Comparison of ENCODE assay signal across 11 cellular contexts in genomic region chrX:69137371-69137881, GRCh38. TPM values are rescaled to one million over a fixed set of nuclear protein-coding genes. Genes with fewer than 3 reads are reported as not detected.
A peak's percentile ranks its signal among the peaks of the same experiment; 100 is the strongest.
DNase-seq lines count a peak whose midpoint lies in the region; ATAC-seq and TF ChIP-seq lines count a peak whose summit lies in the region.
"Had no signal": no experiment of that assay in that cellular context is flagged by ENCODE, and none has a peak within 500 bp of the region (broad histone marks: within the 10 kb centered on the region; RNA-seq: fewer than 3 reads in every experiment).

No MANE protein-coding gene starts in this region.

- no peaks in the 10 kb centered on the region for H4K20me1 ChIP-seq in GM23338 (replicated peaks; ENCODE audit: insufficient read depth)

- H3K27ac Mint-ChIP-seq in GM23338: peak overlapping the region; percentile 98

- peak overlapping the region; percentile 43; the same call in 1 of the 2 replicates for H2AFZ ChIP-seq in GM23338

- H3K9me3 Mint-ChIP-seq in GM23338: no peaks in the 10 kb centered on the region

- H3K27me3 ChIP-seq in GM23338 (ENCODE audit: insufficient read depth) (no peaks in the 10 kb centered on the region), iPS-20b (ENCODE audit: insufficient read depth, low read length) (no peaks in the 10 kb centered on the region), skeletal muscle satellite cell (ENCODE audit: control insufficient read depth, insufficient read depth, low read length) (peaks cover 36% of the 10 kb centered on the region)
- H3K27me3 ChIP-seq: foreskin keratinocyte had no signal

- no peaks in the 10 kb centered on the region for H3K9me2 ChIP-seq in GM23338 (ENCODE audit: insufficient read depth)

- TF ChIP-seq CTCF in GM23338 (conservative IDR thresholded peaks at IDR 0.05; ENCODE audit: low read depth in 2 of 2) (no peak), cardiac fibroblast (IDR thresholded peaks at IDR 0.05; ENCODE audit: low read depth, low read length) (no peak), GM13976 (IDR thresholded peaks at IDR 0.05; ENCODE audit: borderline replicate concordance, control extremely low read depth, extremely low read depth, insufficient read depth, missing control alignments) (no peak)

- no peaks in the 10 kb centered on the region for H3K36me3 Mint-ChIP-seq in GM23338 (ENCODE audit: low read depth)

- H3F3A ChIP-seq in GM23338 (replicated peaks; ENCODE audit: low read depth): no peaks in the 10 kb centered on the region

- H3K4me3 Mint-ChIP-seq in GM23338: peak overlapping the region; percentile 57; the same call in 2 of the 3 replicates

- H3K27me3 Mint-ChIP-seq in GM23338 (ENCODE audit: insufficient read depth, low read depth, poor library complexity): peaks cover 16% of the 10 kb centered on the region

- H3K4me1 ChIP-seq in GM23338 (ENCODE audit: insufficient read depth) (peaks cover 6% of the 10 kb centered on the region), iPS-20b (ENCODE audit: insufficient read depth, low read length) (peaks cover 28% of the 10 kb centered on the region; the same call in 1 of the 2 replicates), skeletal muscle satellite cell (ENCODE audit: control insufficient read depth, insufficient read depth, low read length) (peaks cover 10% of the 10 kb centered on the region)
- H3K4me1 ChIP-seq: foreskin keratinocyte had no signal

- H3K4me2 ChIP-seq in GM23338: peak overlapping the region; percentile 64
- peak overlapping the region; percentile 47 for H3K4me2 ChIP-seq in skeletal muscle satellite cell (ENCODE audit: low read length)

- peak; percentile 43 for ATAC-seq in GM23338
- no peak for ATAC-seq in activated CD4-positive, CD25-positive, alpha-beta regulatory T cell treated with anti-CD3 and anti-CD28 coated beads, Interleukin-2, amount 50 U/mL, for 24 hours
- ATAC-seq: foreskin keratinocyte had no signal

- H3K4me1 Mint-ChIP-seq in GM23338: peaks cover 44% of the 10 kb centered on the region

- H3K27ac ChIP-seq in GM23338 (ENCODE audit: low read depth): peak overlapping the region; percentile 90
- peak overlapping the region; percentile 78 for H3K27ac ChIP-seq in iPS-20b (ENCODE audit: low read length)
- H3K27ac ChIP-seq: foreskin keratinocyte had no signal

- H3K9me3 ChIP-seq in iPS-20b (ENCODE audit: insufficient read depth, low read depth, low read length) (no peaks in the 10 kb centered on the region), skeletal muscle satellite cell (replicated peaks; ENCODE audit: low read length) (no peaks in the 10 kb centered on the region)

- in situ Hi-C loops in GM13976 (cut with MboI; ENCODE audit: low sequenced_read_pairs, unreplicated experiment): no loop called here

- peak overlapping the region; percentile 80 for H3K9ac ChIP-seq in iPS-20b (ENCODE audit: low read depth, low read length)
- H3K9ac ChIP-seq in skeletal muscle satellite cell (ENCODE audit: low read depth, low read length): peak overlapping the region; percentile 26

- H3K36me3 ChIP-seq in GM23338 (ENCODE audit: insufficient read depth) (no peaks in the 10 kb centered on the region), iPS-20b (ENCODE audit: insufficient read depth, low read depth, low read length) (no peaks in the 10 kb centered on the region), skeletal muscle satellite cell (ENCODE audit: insufficient read depth, low read length) (no peaks in the 10 kb centered on the region)

- H3K4me3 ChIP-seq in GM23338 (peak overlapping the region; percentile 37; the same call in 1 of the 2 replicates), cardiac fibroblast (replicated peaks in 1 of 2; ENCODE audit: low read depth in 2 of 2, low read length in 2 of 2) (no peak overlapping the region), iPS-20b (ENCODE audit: low read length) (peak overlapping the region; percentile 53; the same call in 1 of the 2 replicates), skeletal muscle satellite cell (ENCODE audit: low read length) (no peak overlapping the region)

- DNase-seq in GM23338 (ENCODE audit: low spot score): peak; percentile 48
- peak; percentile 57 to 82 for DNase-seq in cardiac fibroblast (ENCODE audit: low read depth in 2 of 2)
- DNase-seq in RPMI8226: no peak
- no peak for DNase-seq in GM13976 (ENCODE audit: low spot score)
- no peak for DNase-seq in cerebellar nuclear complex (lab: John Stamatoyannopoulos, UW)
- DNase-seq: foreskin keratinocyte; stimulated activated CD4-positive, alpha-beta T cell treated with anti-CD3 and anti-CD28 coated beads, Interleukin-15, amount 100 ng/mL, for 24 hours; T-helper 1 cell had no signal

- H3K79me2 ChIP-seq in GM23338 (replicated peaks; ENCODE audit: insufficient read depth): no peaks in the 10 kb centered on the region

TF ChIP-seq in GM23338, 12 proteins besides CTCF, POLR2A, EP300 and RAD21:
- no peak for TF ChIP-seq JUNB (IDR thresholded peaks at IDR 0.05; ENCODE audit: unreplicated experiment)
- no peak for TF ChIP-seq NANOG (IDR thresholded peaks at IDR 0.05; ENCODE audit: borderline replicate concordance)
- TF ChIP-seq ZNF462 (CRISPR knock-in tag; IDR thresholded peaks at IDR 0.05): no peak

RNA-seq across cellular contexts. Expression of gene PJA1, which starts 27.8 kb away (rescaled TPM):
- 30.9 and 31.3 TPM in 2 replicates for total RNA-seq in GM23338 (2014; rRNA removed; shearing (Covaris generic))
- 20.7 and 25.2 TPM in 2 replicates for polyA plus RNA-seq in GM23338 (2016; fragmentation: Nextera tagmentation; extraction: Ambion mirVana)
- 9.6 and 17.0 TPM in 2 replicates for total RNA-seq in skeletal muscle satellite cell (2012; rRNA removed)

Comparison
In these comparisons a context has a peak if more than half of its experiments do, and no peak if none do; other contexts are left out.
1. DNase-seq: peak in GM23338 (single experiment) and cardiac fibroblast (2 of 2); none in RPMI8226 (single experiment), GM13976 (single experiment) and cerebellar nuclear complex (0 of 2).
2. H3K4me3 ChIP-seq: peak in GM23338 (single experiment) and iPS-20b (single experiment); none in cardiac fibroblast (0 of 2) and skeletal muscle satellite cell (single experiment).